ENCODE assay signal across 1 cellular context in the genomic region with DNA sequence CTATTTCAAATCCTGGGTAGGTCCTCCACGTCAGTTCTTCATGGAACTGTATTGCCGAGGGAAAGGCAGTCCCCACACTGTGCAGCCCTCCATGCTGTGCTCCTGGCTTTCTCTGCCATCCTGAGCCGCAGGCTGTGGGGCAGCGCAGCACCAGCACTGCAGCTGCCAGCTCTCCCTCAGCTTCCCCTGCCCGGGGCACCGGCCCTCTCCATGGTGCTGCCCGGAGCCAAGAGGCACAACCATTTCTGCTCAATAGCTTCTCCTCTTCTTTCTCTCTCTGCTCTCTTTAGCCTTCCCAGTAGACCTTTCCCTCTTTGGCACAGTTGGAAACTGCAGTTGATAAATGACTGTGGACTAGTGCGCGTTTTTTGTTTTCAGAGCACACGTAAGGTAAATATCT.
A peak's percentile ranks its signal among the peaks of the same experiment; 100 is the strongest.
TF ChIP-seq lines count a peak whose summit lies in the region.

No MANE protein-coding gene starts in this region.

TF ChIP-seq in liver, 16 proteins besides CTCF, POLR2A, EP300 and RAD21 (continued from another document):
- TF ChIP-seq, protein P1, sequence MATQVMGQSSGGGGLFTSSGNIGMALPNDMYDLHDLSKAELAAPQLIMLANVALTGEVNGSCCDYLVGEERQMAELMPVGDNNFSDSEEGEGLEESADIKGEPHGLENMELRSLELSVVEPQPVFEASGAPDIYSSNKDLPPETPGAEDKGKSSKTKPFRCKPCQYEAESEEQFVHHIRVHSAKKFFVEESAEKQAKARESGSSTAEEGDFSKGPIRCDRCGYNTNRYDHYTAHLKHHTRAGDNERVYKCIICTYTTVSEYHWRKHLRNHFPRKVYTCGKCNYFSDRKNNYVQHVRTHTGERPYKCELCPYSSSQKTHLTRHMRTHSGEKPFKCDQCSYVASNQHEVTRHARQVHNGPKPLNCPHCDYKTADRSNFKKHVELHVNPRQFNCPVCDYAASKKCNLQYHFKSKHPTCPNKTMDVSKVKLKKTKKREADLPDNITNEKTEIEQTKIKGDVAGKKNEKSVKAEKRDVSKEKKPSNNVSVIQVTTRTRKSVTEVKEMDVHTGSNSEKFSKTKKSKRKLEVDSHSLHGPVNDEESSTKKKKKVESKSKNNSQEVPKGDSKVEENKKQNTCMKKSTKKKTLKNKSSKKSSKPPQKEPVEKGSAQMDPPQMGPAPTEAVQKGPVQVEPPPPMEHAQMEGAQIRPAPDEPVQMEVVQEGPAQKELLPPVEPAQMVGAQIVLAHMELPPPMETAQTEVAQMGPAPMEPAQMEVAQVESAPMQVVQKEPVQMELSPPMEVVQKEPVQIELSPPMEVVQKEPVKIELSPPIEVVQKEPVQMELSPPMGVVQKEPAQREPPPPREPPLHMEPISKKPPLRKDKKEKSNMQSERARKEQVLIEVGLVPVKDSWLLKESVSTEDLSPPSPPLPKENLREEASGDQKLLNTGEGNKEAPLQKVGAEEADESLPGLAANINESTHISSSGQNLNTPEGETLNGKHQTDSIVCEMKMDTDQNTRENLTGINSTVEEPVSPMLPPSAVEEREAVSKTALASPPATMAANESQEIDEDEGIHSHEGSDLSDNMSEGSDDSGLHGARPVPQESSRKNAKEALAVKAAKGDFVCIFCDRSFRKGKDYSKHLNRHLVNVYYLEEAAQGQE (IDR thresholded peaks at IDR 0.05), result peak; percentile 99
- TF ChIP-seq TAF1 (conservative IDR thresholded peaks at IDR 0.05), result no peak
- TF ChIP-seq FOXA2 (IDR thresholded peaks at IDR 0.05), result no peak
- TF ChIP-seq FOXA1 (IDR thresholded peaks at IDR 0.05), result no peak
- TF ChIP-seq, protein P2, sequence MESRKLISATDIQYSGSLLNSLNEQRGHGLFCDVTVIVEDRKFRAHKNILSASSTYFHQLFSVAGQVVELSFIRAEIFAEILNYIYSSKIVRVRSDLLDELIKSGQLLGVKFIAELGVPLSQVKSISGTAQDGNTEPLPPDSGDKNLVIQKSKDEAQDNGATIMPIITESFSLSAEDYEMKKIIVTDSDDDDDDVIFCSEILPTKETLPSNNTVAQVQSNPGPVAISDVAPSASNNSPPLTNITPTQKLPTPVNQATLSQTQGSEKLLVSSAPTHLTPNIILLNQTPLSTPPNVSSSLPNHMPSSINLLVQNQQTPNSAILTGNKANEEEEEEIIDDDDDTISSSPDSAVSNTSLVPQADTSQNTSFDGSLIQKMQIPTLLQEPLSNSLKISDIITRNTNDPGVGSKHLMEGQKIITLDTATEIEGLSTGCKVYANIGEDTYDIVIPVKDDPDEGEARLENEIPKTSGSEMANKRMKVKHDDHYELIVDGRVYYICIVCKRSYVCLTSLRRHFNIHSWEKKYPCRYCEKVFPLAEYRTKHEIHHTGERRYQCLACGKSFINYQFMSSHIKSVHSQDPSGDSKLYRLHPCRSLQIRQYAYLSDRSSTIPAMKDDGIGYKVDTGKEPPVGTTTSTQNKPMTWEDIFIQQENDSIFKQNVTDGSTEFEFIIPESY (IDR thresholded peaks at IDR 0.05), result no peak
- TF ChIP-seq HNF4G (IDR thresholded peaks at IDR 0.05), result no peak
- TF ChIP-seq HNF4A (conservative IDR thresholded peaks at IDR 0.05), result no peak
- no peak for TF ChIP-seq EGR1 (IDR thresholded peaks at IDR 0.05; ENCODE audit: low read depth in 2 of 2)
